2 cellular contexts compared by ENCODE assay signal in the genomic region with DNA sequence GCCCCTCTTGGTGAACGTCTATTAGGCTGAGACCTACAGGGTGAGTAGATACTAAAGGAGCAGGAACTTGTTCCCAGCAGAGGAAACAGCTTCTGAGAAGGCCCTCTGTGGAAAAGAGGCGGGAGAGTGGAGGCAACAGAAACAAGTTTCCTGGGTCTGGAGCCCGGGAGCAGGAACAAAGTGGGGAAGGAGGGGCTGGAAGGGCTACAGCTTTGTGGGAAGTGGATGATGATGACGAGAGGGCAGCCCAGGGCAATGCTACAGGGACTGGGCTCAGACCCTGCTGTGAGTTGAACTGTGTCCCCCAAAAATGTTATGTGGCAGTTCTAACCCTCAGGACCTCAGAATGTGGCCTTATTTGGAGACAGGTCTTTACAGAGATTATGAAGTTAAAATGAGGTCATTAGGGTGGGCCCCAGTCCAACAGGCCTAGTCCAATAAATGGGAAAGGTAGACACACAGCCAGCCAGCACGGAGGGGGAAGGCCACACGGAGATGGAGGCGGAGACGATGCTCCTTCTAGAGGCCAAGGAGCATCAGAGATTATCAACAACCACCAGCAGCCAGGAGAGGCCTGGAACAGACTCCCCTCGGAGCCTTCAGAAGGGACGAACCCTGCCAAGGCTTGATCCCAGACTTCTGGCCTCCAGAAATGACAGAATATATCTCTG.
TF ChIP-seq lines count a peak whose summit lies in the region.

No MANE protein-coding gene starts in this region.

TF ChIP-seq in liver, 16 proteins besides CTCF, POLR2A, EP300 and RAD21:
- TF ChIP-seq NR2F2 (IDR thresholded peaks at IDR 0.05) (peak; percentile 39), RXRA (IDR thresholded peaks at IDR 0.05) (no peak)

TF ChIP-seq in HepG2, 621 proteins besides CTCF, POLR2A, EP300 and RAD21:
- TF ChIP-seq, protein P1, sequence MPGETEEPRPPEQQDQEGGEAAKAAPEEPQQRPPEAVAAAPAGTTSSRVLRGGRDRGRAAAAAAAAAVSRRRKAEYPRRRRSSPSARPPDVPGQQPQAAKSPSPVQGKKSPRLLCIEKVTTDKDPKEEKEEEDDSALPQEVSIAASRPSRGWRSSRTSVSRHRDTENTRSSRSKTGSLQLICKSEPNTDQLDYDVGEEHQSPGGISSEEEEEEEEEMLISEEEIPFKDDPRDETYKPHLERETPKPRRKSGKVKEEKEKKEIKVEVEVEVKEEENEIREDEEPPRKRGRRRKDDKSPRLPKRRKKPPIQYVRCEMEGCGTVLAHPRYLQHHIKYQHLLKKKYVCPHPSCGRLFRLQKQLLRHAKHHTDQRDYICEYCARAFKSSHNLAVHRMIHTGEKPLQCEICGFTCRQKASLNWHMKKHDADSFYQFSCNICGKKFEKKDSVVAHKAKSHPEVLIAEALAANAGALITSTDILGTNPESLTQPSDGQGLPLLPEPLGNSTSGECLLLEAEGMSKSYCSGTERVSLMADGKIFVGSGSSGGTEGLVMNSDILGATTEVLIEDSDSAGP (CRISPR knock-in tag; IDR thresholded peaks at IDR 0.05; ENCODE audit: borderline replicate concordance), result no peak
- TF ChIP-seq ELF3 (CRISPR knock-in tag; IDR thresholded peaks at IDR 0.05) (no peak), TBX2 (CRISPR knock-in tag; IDR thresholded peaks at IDR 0.05; ENCODE audit: borderline replicate concordance) (no peak), GATAD2A (CRISPR knock-in tag; IDR thresholded peaks at IDR 0.05) (no peak), ZNF354B (CRISPR knock-in tag; IDR thresholded peaks at IDR 0.05) (no peak), NFIB (CRISPR knock-in tag; IDR thresholded peaks at IDR 0.05; ENCODE audit: borderline replicate concordance) (no peak), NAIF1 (CRISPR knock-in tag; IDR thresholded peaks at IDR 0.05; ENCODE audit: borderline replicate concordance) (no peak)
- TF ChIP-seq, protein P2, sequence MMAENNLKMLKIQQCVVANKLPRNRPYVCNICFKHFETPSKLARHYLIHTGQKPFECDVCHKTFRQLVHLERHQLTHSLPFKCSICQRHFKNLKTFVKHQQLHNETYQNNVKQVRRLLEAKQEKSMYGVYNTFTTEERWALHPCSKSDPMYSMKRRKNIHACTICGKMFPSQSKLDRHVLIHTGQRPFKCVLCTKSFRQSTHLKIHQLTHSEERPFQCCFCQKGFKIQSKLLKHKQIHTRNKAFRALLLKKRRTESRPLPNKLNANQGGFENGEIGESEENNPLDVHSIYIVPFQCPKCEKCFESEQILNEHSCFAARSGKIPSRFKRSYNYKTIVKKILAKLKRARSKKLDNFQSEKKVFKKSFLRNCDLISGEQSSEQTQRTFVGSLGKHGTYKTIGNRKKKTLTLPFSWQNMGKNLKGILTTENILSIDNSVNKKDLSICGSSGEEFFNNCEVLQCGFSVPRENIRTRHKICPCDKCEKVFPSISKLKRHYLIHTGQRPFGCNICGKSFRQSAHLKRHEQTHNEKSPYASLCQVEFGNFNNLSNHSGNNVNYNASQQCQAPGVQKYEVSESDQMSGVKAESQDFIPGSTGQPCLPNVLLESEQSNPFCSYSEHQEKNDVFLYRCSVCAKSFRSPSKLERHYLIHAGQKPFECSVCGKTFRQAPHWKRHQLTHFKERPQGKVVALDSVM (CRISPR knock-in tag; IDR thresholded peaks at IDR 0.05), result no peak
